ENCODE assay signal across 16 cellular contexts in genomic region chr14:99257122-99257672, GRCh38. TPM values are rescaled to one million over a fixed set of nuclear protein-coding genes. Genes with fewer than 3 reads are reported as not detected.
DNase-seq lines count a peak whose midpoint lies in the region; ATAC-seq, FAIRE-seq and TF ChIP-seq lines count a peak whose summit lies in the region.
"Had no signal": no experiment of that assay in that cellular context is flagged by ENCODE, and none has a peak within 500 bp of the region (broad histone marks: within the 10 kb centered on the region; RNA-seq: fewer than 3 reads in every experiment).

No MANE protein-coding gene starts in this region.

- H3K36me3 ChIP-seq in spleen (no peaks in the 10 kb centered on the region), mesenchymal stem cell (ENCODE audit: control insufficient read depth in 1 of 2, insufficient read depth in 2 of 2, low read depth in 1 of 2, low read length in 2 of 2) (no peaks in the 10 kb centered on the region)
- H3K36me3 ChIP-seq: upper lobe of right lung had no signal

- H3K27me3 Mint-ChIP-seq in activated CD4-positive, alpha-beta memory T cell treated with anti-CD3 and anti-CD28 coated beads, Interleukin-2, amount 10 ng/mL, durations not matched to agents 7 days and 5 days, result no peaks in the 10 kb centered on the region
- H3K27me3 Mint-ChIP-seq in activated naive CD8-positive, alpha-beta T cell treated with anti-CD3 and anti-CD28 coated beads, Interleukin-2, amount 10 ng/mL, durations not matched to agents 7 days and 5 days, result no peaks in the 10 kb centered on the region
- H3K27me3 Mint-ChIP-seq in type B pancreatic cell, result peaks cover 11% of the 10 kb centered on the region

- no peak overlapping the region for H3K18ac ChIP-seq in mesenchymal stem cell (ENCODE audit: low read depth in 1 of 2, low read length in 2 of 2)

- no peak overlapping the region for H4K91ac ChIP-seq in mesenchymal stem cell (ENCODE audit: low read length)

- H4K8ac ChIP-seq in mesenchymal stem cell (ENCODE audit: low read length), result no peak overlapping the region

- H3K9ac ChIP-seq in mesenchymal stem cell (ENCODE audit: low read length), result no peak overlapping the region

- H2AFZ ChIP-seq in mesenchymal stem cell (ENCODE audit: low read depth, low read length), result no peak overlapping the region
- H2AFZ ChIP-seq: GM23338, PC-9 had no signal

- no peaks in the 10 kb centered on the region for H3K79me1 ChIP-seq in mesenchymal stem cell (replicated peaks; ENCODE audit: low read length, poor library complexity, severe bottlenecking)

- peaks cover 90% of the 10 kb centered on the region for H3K36me3 Mint-ChIP-seq in activated CD4-positive, alpha-beta memory T cell treated with anti-CD3 and anti-CD28 coated beads, Interleukin-2, amount 10 ng/mL, durations not matched to agents 7 days and 5 days (ENCODE audit: low read depth)
- peaks cover 50% of the 10 kb centered on the region for H3K36me3 Mint-ChIP-seq in activated naive CD8-positive, alpha-beta T cell treated with anti-CD3 and anti-CD28 coated beads, Interleukin-2, amount 10 ng/mL, durations not matched to agents 7 days and 5 days
- no peaks in the 10 kb centered on the region for H3K36me3 Mint-ChIP-seq in type B pancreatic cell

- no peak overlapping the region for H2BK5ac ChIP-seq in mesenchymal stem cell (ENCODE audit: low read depth, low read length, poor library complexity, severe bottlenecking)

- peak overlapping the region in 7 of 8 donors; percentile 7 to 93 (median 83) for H3K27ac ChIP-seq in spleen
- H3K27ac ChIP-seq in mesenchymal stem cell (ENCODE audit: low read length, poor library complexity, severe bottlenecking), result no peak overlapping the region
- H3K27ac ChIP-seq: PC-9, upper lobe of right lung had no signal

- no peak overlapping the region for H2BK12ac ChIP-seq in mesenchymal stem cell (ENCODE audit: low read length in 2 of 2)

- H3K27me3 ChIP-seq in spleen (replicated peaks in 1 of 7), result peaks cover 0 to 93% (median 13%) of the 10 kb centered on the region in 7 donors
- H3K27me3 ChIP-seq in mesenchymal stem cell (ENCODE audit: control insufficient read depth in 1 of 2, insufficient read depth in 1 of 2, low read length in 2 of 2), result peaks cover 31 to 68% of the 10 kb centered on the region in 2 experiments

- no peak for TF ChIP-seq POLR2A in spleen (IDR thresholded peaks at IDR 0.05)

- no peak for TF ChIP-seq CTCF in spleen (IDR thresholded peaks at IDR 0.05 in 8 of 11, conservative IDR thresholded peaks at IDR 0.05 in 3 of 11)
- no peak for TF ChIP-seq CTCF in type B pancreatic cell (conservative IDR thresholded peaks at IDR 0.05)
- no peak for TF ChIP-seq CTCF in D721Med (IDR thresholded peaks at IDR 0.05; ENCODE audit: insufficient read depth, missing control alignments)

- POLR2A ChIA-PET in activated CD4-positive, alpha-beta memory T cell treated with anti-CD3 and anti-CD28 coated beads, Interleukin-2, amount 10 ng/mL, durations not matched to agents 7 days and 5 days (lab: Charles Lee), result interaction anchor here (1.1 to 41.9 kb wide), 5 partner anchors 7 to 1067 kb away, joined by 3 to 1689 read pairs (median 4); partner anchors contain the start of gene BCL11B
- POLR2A ChIA-PET in activated naive CD8-positive, alpha-beta T cell treated with anti-CD3 and anti-CD28 coated beads, Interleukin-2, amount 10 ng/mL, durations not matched to agents 7 days and 5 days (lab: Charles Lee), result interaction anchor here (0.7 to 2.8 kb wide), 13 partner anchors 9 to 66 kb away, joined by 3 to 17 read pairs (median 6); no protein-coding TSS in a partner anchor

- FAIRE-seq in D721Med (lab: Jason Lieb, UNC), result no peak

- 78 to 87% (median 82%) methylated on average over 13 to 14 of the region's 14 CpGs for WGBS in spleen, 5 donors
- 80% methylated on average over 14 of the region's 14 CpGs for WGBS in mesenchymal stem cell

- peak; percentile 69 for DNase-seq in activated CD8-positive, alpha-beta memory T cell treated with anti-CD3 and anti-CD28 coated beads for 24 hours
- DNase-seq in activated CD8-positive, alpha-beta memory T cell treated with anti-CD3 and anti-CD28 coated beads, Interleukin-2, amount 50 U/mL, for 48 hours, result no peak
- DNase-seq in activated CD4-positive, alpha-beta memory T cell treated with anti-CD3 and anti-CD28 coated beads, Interleukin-2, amount 10 ng/mL, durations not matched to agents 7 days and 5 days, result peak; percentile 17
- DNase-seq in activated naive CD8-positive, alpha-beta T cell treated with anti-CD3 and anti-CD28 coated beads, Interleukin-2, amount 10 ng/mL, durations not matched to agents 7 days and 5 days, result no peak
- DNase-seq in spleen, result no peak
- no peak for DNase-seq in mesenchymal stem cell
- no peak for DNase-seq in type B pancreatic cell (ENCODE audit: extremely low spot score, unreplicated experiment)
- no peak for DNase-seq in D721Med (ENCODE audit: insufficient read length, low spot score)
- DNase-seq: NCI-H1436 treated with DMSO at 0.1 percent for 48 hours; nucleus accumbens; PC-9; retina; stimulated activated naive CD4-positive, alpha-beta T cell; upper lobe of right lung had no signal

- ATAC-seq in activated naive CD8-positive, alpha-beta T cell treated with anti-CD3 and anti-CD28 coated beads, Interleukin-2, amount 10 ng/mL, durations not matched to agents 7 days and 5 days (ENCODE audit: low read depth), result no peak
- ATAC-seq: GM23338, left lobe of liver, upper lobe of right lung had no signal

- H3K14ac ChIP-seq in mesenchymal stem cell (ENCODE audit: low read length in 2 of 2), result no peak overlapping the region

- no peak overlapping the region for H3K23ac ChIP-seq in mesenchymal stem cell (ENCODE audit: low read length in 2 of 2)

- no peak overlapping the region for H2BK120ac ChIP-seq in mesenchymal stem cell (ENCODE audit: low read depth, low read length)

- peak overlapping the region; percentile 99 for H3K4me3 Mint-ChIP-seq in activated CD4-positive, alpha-beta memory T cell treated with anti-CD3 and anti-CD28 coated beads, Interleukin-2, amount 10 ng/mL, durations not matched to agents 7 days and 5 days
- peak overlapping the region; percentile 98 for H3K4me3 Mint-ChIP-seq in activated naive CD8-positive, alpha-beta T cell treated with anti-CD3 and anti-CD28 coated beads, Interleukin-2, amount 10 ng/mL, durations not matched to agents 7 days and 5 days
- no peak overlapping the region for H3K4me3 Mint-ChIP-seq in type B pancreatic cell

- H2AK5ac ChIP-seq in mesenchymal stem cell (ENCODE audit: low read length, severe bottlenecking), result no peak overlapping the region

- peaks cover 93% of the 10 kb centered on the region for H3K4me1 Mint-ChIP-seq in activated CD4-positive, alpha-beta memory T cell treated with anti-CD3 and anti-CD28 coated beads, Interleukin-2, amount 10 ng/mL, durations not matched to agents 7 days and 5 days
- peaks cover 78% of the 10 kb centered on the region for H3K4me1 Mint-ChIP-seq in activated naive CD8-positive, alpha-beta T cell treated with anti-CD3 and anti-CD28 coated beads, Interleukin-2, amount 10 ng/mL, durations not matched to agents 7 days and 5 days
- H3K4me1 Mint-ChIP-seq in type B pancreatic cell (ENCODE audit: unreplicated experiment), result peaks cover 52% of the 10 kb centered on the region

- intact Hi-C loops in spleen (cut with DNase I; ENCODE audit: low total_unique reads), result no loop called here

- H3K4me1 ChIP-seq in spleen, result peaks cover 0 to 84% (median 8%) of the 10 kb centered on the region in 6 donors
- no peaks in the 10 kb centered on the region for H3K4me1 ChIP-seq in mesenchymal stem cell (ENCODE audit: control insufficient read depth, insufficient read depth, low read depth, low read length)
- H3K4me1 ChIP-seq: upper lobe of right lung had no signal

- no peak overlapping the region for H3K4ac ChIP-seq in mesenchymal stem cell (ENCODE audit: low read depth in 1 of 2, low read length in 2 of 2)

- no peak overlapping the region for H3K4me2 ChIP-seq in mesenchymal stem cell (ENCODE audit: low read length, poor library complexity, severe bottlenecking)
- H3K4me2 ChIP-seq: PC-9 had no signal

- CTCF ChIA-PET in activated CD4-positive, alpha-beta memory T cell treated with anti-CD3 and anti-CD28 coated beads, Interleukin-2, amount 10 ng/mL, durations not matched to agents 7 days and 5 days (lab: Charles Lee), result interaction anchor here (0.7 to 1.5 kb wide), 5 partner anchors 8 to 27 kb away, joined by 3 to 7 read pairs (median 3); no protein-coding TSS in a partner anchor

- H3K4me3 ChIP-seq in spleen (peak overlapping the region in 1 of 8 donors; percentile 30), mesenchymal stem cell (ENCODE audit: insufficient read depth in 1 of 2, low read depth in 1 of 2, low read length in 2 of 2) (no peak overlapping the region)
- H3K4me3 ChIP-seq: GM23338, PC-9, upper lobe of right lung had no signal

- H3K9me3 ChIP-seq in spleen, result no peaks in the 10 kb centered on the region
- no peaks in the 10 kb centered on the region for H3K9me3 ChIP-seq in mesenchymal stem cell (ENCODE audit: control insufficient read depth, low read length)
- H3K9me3 ChIP-seq: upper lobe of right lung had no signal

- no peaks in the 10 kb centered on the region for H3K9me3 Mint-ChIP-seq in activated CD4-positive, alpha-beta memory T cell treated with anti-CD3 and anti-CD28 coated beads, Interleukin-2, amount 10 ng/mL, durations not matched to agents 7 days and 5 days
- H3K9me3 Mint-ChIP-seq in activated naive CD8-positive, alpha-beta T cell treated with anti-CD3 and anti-CD28 coated beads, Interleukin-2, amount 10 ng/mL, durations not matched to agents 7 days and 5 days, result no peaks in the 10 kb centered on the region
- no peaks in the 10 kb centered on the region for H3K9me3 Mint-ChIP-seq in type B pancreatic cell
- H3K9me3 Mint-ChIP-seq: GM23338 had no signal

- peak overlapping the region; percentile 100 for H3K27ac Mint-ChIP-seq in activated CD4-positive, alpha-beta memory T cell treated with anti-CD3 and anti-CD28 coated beads, Interleukin-2, amount 10 ng/mL, durations not matched to agents 7 days and 5 days
- H3K27ac Mint-ChIP-seq in activated naive CD8-positive, alpha-beta T cell treated with anti-CD3 and anti-CD28 coated beads, Interleukin-2, amount 10 ng/mL, durations not matched to agents 7 days and 5 days, result peak overlapping the region; percentile 99
- H3K27ac Mint-ChIP-seq in type B pancreatic cell, result no peak overlapping the region

- no peak overlapping the region for H2BK15ac ChIP-seq in mesenchymal stem cell (ENCODE audit: low read depth, poor library complexity, severe bottlenecking)

RNA-seq across cellular contexts. Expression of gene BCL11B, which starts 14.8 kb away (rescaled TPM):
- 10 to 100 TPM; 81.7 to 82.0 TPM for total RNA-seq in activated CD4-positive, alpha-beta memory T cell treated with anti-CD3 and anti-CD28 coated beads, Interleukin-2, amount 10 ng/mL, durations not matched to agents 7 days and 5 days
- 100 to 1,000 TPM in 1 of 2 experiments, 10 to 100 TPM in 1; 99.5 to 104 TPM for total RNA-seq in activated naive CD8-positive, alpha-beta T cell treated with anti-CD3 and anti-CD28 coated beads, Interleukin-2, amount 10 ng/mL, durations not matched to agents 7 days and 5 days
- total RNA-seq in spleen, result 10 to 100 TPM in 6 of 7 donors, 1 to 10 TPM in 1; 7.9 to 21.1 (median 13.1) TPM
- polyA plus RNA-seq in spleen, result 1 to 10 TPM in 2 of 3 donors, under 1 TPM in 1; 0.74 to 1.5 (median 1.4) TPM
- polyA plus RNA-seq in mesenchymal stem cell (2013, experiment 1 of 2), result not detected
- not detected for polyA plus RNA-seq in mesenchymal stem cell (2013, experiment 2 of 2)
- total RNA-seq in type B pancreatic cell (ENCODE audit: low replicate concordance), result 11.4 and 32.0 TPM in 2 replicates
- total RNA-seq: PC-9 had no signal

Comparison
In these comparisons a context has a peak if more than half of its experiments do, and no peak if none do; other contexts are left out.
1. DNase-seq: peak in activated CD8-positive, alpha-beta memory T cell treated with anti-CD3 and anti-CD28 coated beads for 24 hours (single experiment) and activated CD4-positive, alpha-beta memory T cell treated with anti-CD3 and anti-CD28 coated beads, Interleukin-2, amount 10 ng/mL, durations not matched to agents 7 days and 5 days (single experiment); none in activated CD8-positive, alpha-beta memory T cell treated with anti-CD3 and anti-CD28 coated beads, Interleukin-2, amount 50 U/mL, for 48 hours (single experiment), activated naive CD8-positive, alpha-beta T cell treated with anti-CD3 and anti-CD28 coated beads, Interleukin-2, amount 10 ng/mL, durations not matched to agents 7 days and 5 days (single experiment), spleen (single experiment), mesenchymal stem cell (single experiment), type B pancreatic cell (single experiment) and D721Med (single experiment).